ENCODE assay signal across 11 cellular contexts in genomic region chr6:43803783-43804549, GRCh38. TPM values are rescaled to one million over a fixed set of nuclear protein-coding genes. Genes with fewer than 3 reads are reported as not detected.
DNase-seq lines count a peak whose midpoint lies in the region; ATAC-seq and TF ChIP-seq lines count a peak whose summit lies in the region.
"Had no signal": no experiment of that assay in that cellular context is flagged by ENCODE, and none has a peak within 500 bp of the region (broad histone marks: within the 10 kb centered on the region; RNA-seq: fewer than 3 reads in every experiment).

No MANE protein-coding gene starts in this region.

- H3K4me3 Mint-ChIP-seq in CD14-positive monocyte (no peak overlapping the region), MCF 10A (ENCODE audit: unreplicated experiment) (no peak overlapping the region)

- H3K9me3 ChIP-seq in lower lobe of right lung: no peaks in the 10 kb centered on the region

- TF ChIP-seq CTCF in CD14-positive monocyte (IDR thresholded peaks at IDR 0.05): no peak
- TF ChIP-seq CTCF in MCF 10A (IDR thresholded peaks at IDR 0.05; ENCODE audit: unreplicated experiment): no peak
- no peak for TF ChIP-seq CTCF in lower lobe of right lung (IDR thresholded peaks at IDR 0.05)

- no peaks in the 10 kb centered on the region for H3K36me3 ChIP-seq in lower lobe of right lung
- H3K36me3 ChIP-seq: cardiac muscle cell had no signal

- no TSS peak for BruUV-seq in MCF 10A (replicated peaks; lab: Mats Ljungman, UMichigan)

- H3K4me1 Mint-ChIP-seq in CD14-positive monocyte (peaks cover 67% of the 10 kb centered on the region), MCF 10A (ENCODE audit: insufficient read depth, unreplicated experiment) (peaks cover 42% of the 10 kb centered on the region)

- H3K9me3 Mint-ChIP-seq in CD14-positive monocyte (peaks cover 0 to 2% (median 0%) of the 10 kb centered on the region in 7 donors), MCF 10A (ENCODE audit: unreplicated experiment) (no peaks in the 10 kb centered on the region)

- H3K4me3 ChIP-seq in lower lobe of right lung: no peak overlapping the region
- H3K4me3 ChIP-seq: cardiac muscle cell had no signal

- peak overlapping the region; percentile 51 for H3K27ac ChIP-seq in lower lobe of right lung
- H3K27ac ChIP-seq: cardiac muscle cell had no signal

- H3K27ac Mint-ChIP-seq in CD14-positive monocyte (peak overlapping the region; percentile 25 to 85 (median 63)), MCF 10A (ENCODE audit: low read depth, unreplicated experiment) (no peak overlapping the region)

- POLR2A ChIA-PET in MCF 10A (lab: Yijun Ruan, JAX): no interaction called here

- no peaks in the 10 kb centered on the region for H3K27me3 ChIP-seq in lower lobe of right lung (ENCODE audit: low read depth)
- H3K27me3 ChIP-seq: cardiac muscle cell had no signal

- H3K4me1 ChIP-seq in lower lobe of right lung: peaks cover 84% of the 10 kb centered on the region

- H3K27me3 Mint-ChIP-seq in CD14-positive monocyte (ENCODE audit: low read depth in 3 of 3) (peaks cover 0 to 9% (median 1%) of the 10 kb centered on the region in 3 donors), MCF 10A (ENCODE audit: insufficient read depth, unreplicated experiment) (no peaks in the 10 kb centered on the region)

- DNase-seq in CD14-positive monocyte (ENCODE audit: low spot score) (peak; percentile 94), HK-2 (ENCODE audit: unreplicated experiment) (peak; percentile 56), MCF 10A (ENCODE audit: unreplicated experiment) (peak; percentile 79), lower lobe of right lung (no peak)
- DNase-seq: HCEC 1CT, NCI-H187 had no signal

- CTCF ChIA-PET in MCF 10A (lab: Yijun Ruan, JAX): interaction anchor here (0.5 to 1.0 kb wide), 4 partner anchors 34 to 418 kb away, joined by 3 to 5 read pairs (median 4); partner anchors contain the start of gene VEGFA

- ATAC-seq in lower lobe of right lung: peak; percentile 54 to 61
- ATAC-seq in HG02840 (IDR thresholded peaks at IDR 0.05; ENCODE audit: low FRiP score, unreplicated experiment): no peak
- no peak for ATAC-seq in HG03378 (IDR thresholded peaks at IDR 0.05; ENCODE audit: unreplicated experiment)
- no peak for ATAC-seq in HG02970 (IDR thresholded peaks at IDR 0.05; ENCODE audit: low FRiP score, unreplicated experiment)
- no peak for ATAC-seq in HG02981 (IDR thresholded peaks at IDR 0.05; ENCODE audit: unreplicated experiment)

- H3K36me3 Mint-ChIP-seq in CD14-positive monocyte (peaks cover 0 to 9% of the 10 kb centered on the region in 2 donors), MCF 10A (ENCODE audit: insufficient read depth, unreplicated experiment) (no peaks in the 10 kb centered on the region)

- intact Hi-C loops in CD14-positive monocyte (cut with micrococcal nuclease) (no loop called here), MCF 10A (cut with micrococcal nuclease) (no loop called here), lower lobe of right lung (cut with DNase I) (no loop called here)

RNA-seq across cellular contexts. Expression of gene VEGFA, which starts 34.0 kb away (rescaled TPM):
- 10 to 100 TPM; 19.0 to 32.0 TPM for polyA plus RNA-seq in CD14-positive monocyte
- 265 and 366 TPM in 2 replicates for total RNA-seq in MCF 10A (2022)
- total RNA-seq in lower lobe of right lung: 196 TPM

Comparison
In these comparisons a context has a peak if more than half of its experiments do, and no peak if none do; other contexts are left out.
1. ATAC-seq: peak in lower lobe of right lung (2 of 2); none in HG02840 (single experiment), HG03378 (single experiment), HG02970 (single experiment) and HG02981 (single experiment).